Comparison of ENCODE assay signal across 8 cellular contexts in genomic region chr15:83010709-83011270, GRCh38. TPM values are rescaled to one million over a fixed set of nuclear protein-coding genes. Genes with fewer than 3 reads are reported as not detected.
A peak's percentile ranks its signal among the peaks of the same experiment; 100 is the strongest.
DNase-seq lines count a peak whose midpoint lies in the region; ATAC-seq and TF ChIP-seq lines count a peak whose summit lies in the region.

No MANE protein-coding gene starts in this region.

- H3K27ac ChIP-seq in C4-2B, result peak overlapping the region; percentile 79

- DNase-seq in NCI-H82 treated with DMSO at 0.1 percent for 48 hours (lab: John Stamatoyannopoulos, UW; ENCODE audit: unreplicated experiment), result peak; percentile 34
- DNase-seq in activated CD8-positive, alpha-beta memory T cell treated with anti-CD3 and anti-CD28 coated beads, Interleukin-2, amount 10 ng/mL, durations not matched to agents 7 days and 5 days, result peak; percentile 91
- DNase-seq in epidermal melanocyte (ENCODE audit: insufficient read length, low spot score), result peak; percentile 85
- peak; percentile 73 for DNase-seq in midbrain (lab: John Stamatoyannopoulos, UW)
- DNase-seq in stimulated activated CD8-positive, alpha-beta memory T cell treated with anti-CD3 and anti-CD28 coated beads, Interleukin-15, amount 100 ng/mL, for 48 hours (ENCODE audit: low read depth in 2 of 2), result peak; percentile 61 to 64

- peaks cover 24% of the 10 kb centered on the region for H3K36me3 Mint-ChIP-seq in activated CD8-positive, alpha-beta memory T cell treated with anti-CD3 and anti-CD28 coated beads, Interleukin-2, amount 10 ng/mL, durations not matched to agents 7 days and 5 days

- no peaks in the 10 kb centered on the region for H3K9me3 Mint-ChIP-seq in activated CD8-positive, alpha-beta memory T cell treated with anti-CD3 and anti-CD28 coated beads, Interleukin-2, amount 10 ng/mL, durations not matched to agents 7 days and 5 days (ENCODE audit: low read depth)

- peaks cover 52% of the 10 kb centered on the region for H3K4me1 Mint-ChIP-seq in activated CD8-positive, alpha-beta memory T cell treated with anti-CD3 and anti-CD28 coated beads, Interleukin-2, amount 10 ng/mL, durations not matched to agents 7 days and 5 days

- peak overlapping the region; percentile 93 for H3K4me3 Mint-ChIP-seq in activated CD8-positive, alpha-beta memory T cell treated with anti-CD3 and anti-CD28 coated beads, Interleukin-2, amount 10 ng/mL, durations not matched to agents 7 days and 5 days

- H3K27me3 Mint-ChIP-seq in activated CD8-positive, alpha-beta memory T cell treated with anti-CD3 and anti-CD28 coated beads, Interleukin-2, amount 10 ng/mL, durations not matched to agents 7 days and 5 days, result no peaks in the 10 kb centered on the region

- H3K27ac Mint-ChIP-seq in activated CD8-positive, alpha-beta memory T cell treated with anti-CD3 and anti-CD28 coated beads, Interleukin-2, amount 10 ng/mL, durations not matched to agents 7 days and 5 days, result peak overlapping the region; percentile 89

- peak; percentile 87 for TF ChIP-seq CTCF in C4-2B (conservative IDR thresholded peaks at IDR 0.05)

- ATAC-seq in GM19328 (IDR thresholded peaks at IDR 0.05; ENCODE audit: unreplicated experiment) (peak; percentile 51), HG03460 (IDR thresholded peaks at IDR 0.05; ENCODE audit: unreplicated experiment) (peak; percentile 59)
- peak; percentile 66 for ATAC-seq in activated CD8-positive, alpha-beta memory T cell treated with anti-CD3 and anti-CD28 coated beads, Interleukin-2, amount 10 ng/mL, durations not matched to agents 7 days and 5 days

- CTCF ChIA-PET in activated CD8-positive, alpha-beta memory T cell treated with anti-CD3 and anti-CD28 coated beads, Interleukin-2, amount 10 ng/mL, durations not matched to agents 7 days and 5 days (lab: Charles Lee), result interaction anchor here (0.8 to 3.3 kb wide), 27 partner anchors 10 to 471 kb away, joined by 3 to 30 read pairs (median 5); partner anchors contain the start of genes BTBD1, HDGFL3, RAMAC and RPS17

RNA-seq across cellular contexts. Expression of gene C15orf40, which starts 0.6 kb away (rescaled TPM):
- total RNA-seq in activated CD8-positive, alpha-beta memory T cell treated with anti-CD3 and anti-CD28 coated beads, Interleukin-2, amount 10 ng/mL, durations not matched to agents 7 days and 5 days, result 10 to 100 TPM; 28.3 to 29.0 TPM

RNA-seq across cellular contexts. Expression of gene RAMAC, which starts 24.8 kb away (rescaled TPM):
- total RNA-seq in activated CD8-positive, alpha-beta memory T cell treated with anti-CD3 and anti-CD28 coated beads, Interleukin-2, amount 10 ng/mL, durations not matched to agents 7 days and 5 days, result 10 to 100 TPM; 20.5 to 27.8 TPM

RNA-seq across cellular contexts. Expression of gene BTBD1, which starts 56.3 kb away (rescaled TPM):
- 10 to 100 TPM; 62.5 to 73.2 TPM for total RNA-seq in activated CD8-positive, alpha-beta memory T cell treated with anti-CD3 and anti-CD28 coated beads, Interleukin-2, amount 10 ng/mL, durations not matched to agents 7 days and 5 days

RNA-seq across cellular contexts. Expression of gene HOMER2, which starts 58.3 kb away (rescaled TPM):
- 10 to 100 TPM in 1 of 2 experiments, 1 to 10 TPM in 1; 8.2 to 14.4 TPM for total RNA-seq in activated CD8-positive, alpha-beta memory T cell treated with anti-CD3 and anti-CD28 coated beads, Interleukin-2, amount 10 ng/mL, durations not matched to agents 7 days and 5 days

Comparison
In these comparisons a context has a peak if more than half of its experiments do, and no peak if none do; other contexts are left out.
1. Peak in every context shown above with its lines: DNase-seq, ATAC-seq and H3K27ac ChIP-seq.
2. DNase-seq: peak in every context shown above with its lines; median percentile 91 in activated CD8-positive, alpha-beta memory T cell treated with anti-CD3 and anti-CD28 coated beads, Interleukin-2, amount 10 ng/mL, durations not matched to agents 7 days and 5 days; 85 in epidermal melanocyte; 73 in midbrain; 62 in stimulated activated CD8-positive, alpha-beta memory T cell treated with anti-CD3 and anti-CD28 coated beads, Interleukin-15, amount 100 ng/mL, for 48 hours; 34 in NCI-H82 treated with DMSO at 0.1 percent for 48 hours.